In the genomic region with DNA sequence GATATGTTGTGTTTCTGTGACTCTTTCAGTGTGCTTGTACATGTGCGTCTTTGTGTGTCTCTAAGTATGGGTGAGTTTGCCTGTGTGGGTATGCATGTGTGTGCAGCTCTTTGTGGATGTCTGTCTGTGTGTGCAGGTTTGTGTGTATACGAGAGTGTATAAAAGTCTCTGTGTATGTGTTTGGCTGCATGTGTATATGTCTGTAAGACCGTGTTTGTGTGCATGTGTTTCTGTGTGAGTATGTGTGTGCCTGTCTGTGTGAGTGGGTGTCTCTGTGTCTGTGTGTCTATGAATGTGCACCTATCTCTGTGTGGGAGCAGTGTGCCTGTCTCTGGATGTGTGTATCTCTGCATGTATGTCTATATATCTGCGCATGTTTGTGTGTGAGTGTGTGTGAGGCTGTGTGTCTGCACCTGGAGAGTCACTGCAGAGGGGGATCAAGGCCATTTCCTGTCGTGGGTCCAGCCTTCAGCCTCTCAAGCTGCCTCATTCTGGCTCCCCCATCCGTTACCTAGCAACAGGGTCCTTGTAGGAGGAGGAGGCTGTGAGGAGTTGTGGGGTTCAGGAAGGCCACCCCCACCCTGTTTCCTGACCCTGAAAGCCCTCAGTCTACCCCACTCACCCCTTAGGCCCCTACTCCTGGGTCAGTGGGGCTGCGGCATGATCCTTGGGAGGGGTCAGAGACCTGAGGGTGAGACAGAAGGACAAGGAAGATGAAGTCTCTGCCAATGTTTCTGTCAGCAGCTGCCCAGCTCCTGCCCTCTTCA, we compare ENCODE assay signal across 12 cellular contexts. TPM values are rescaled to one million over a fixed set of nuclear protein-coding genes. Genes with fewer than 3 reads are reported as not detected.
DNase-seq lines count a peak whose midpoint lies in the region; ATAC-seq and TF ChIP-seq lines count a peak whose summit lies in the region.
"Had no signal": no experiment of that assay in that cellular context is flagged by ENCODE, and none has a peak within 500 bp of the region (broad histone marks: within the 10 kb centered on the region; RNA-seq: fewer than 3 reads in every experiment).

No MANE protein-coding gene starts in this region.

- no peaks in the 10 kb centered on the region for H3K27me3 Mint-ChIP-seq in activated CD4-positive, alpha-beta T cell treated with anti-CD3 and anti-CD28 coated beads, Interleukin-2, amount 10 ng/mL, durations not matched to agents 24 days and 14 days

- H3K9me3 Mint-ChIP-seq in activated CD4-positive, alpha-beta T cell treated with anti-CD3 and anti-CD28 coated beads, Interleukin-2, amount 10 ng/mL, durations not matched to agents 24 days and 14 days: no peaks in the 10 kb centered on the region
- H3K9me3 Mint-ChIP-seq: H9 had no signal

- WGBS in upper lobe of left lung, 2 donors: 57 to 70% methylated on average over 7 of the region's 7 CpGs

- TF ChIP-seq EP300 in upper lobe of left lung (IDR thresholded peaks at IDR 0.05): no peak

- H3K9ac ChIP-seq in adipocyte (ENCODE audit: low read length): peak overlapping the region; percentile 70

- TF ChIP-seq CTCF in upper lobe of left lung (IDR thresholded peaks at IDR 0.05): no peak

- no peaks in the 10 kb centered on the region for H3K36me3 Mint-ChIP-seq in activated CD4-positive, alpha-beta T cell treated with anti-CD3 and anti-CD28 coated beads, Interleukin-2, amount 10 ng/mL, durations not matched to agents 24 days and 14 days (ENCODE audit: low read depth)

- no peaks in the 10 kb centered on the region for H3K27me3 ChIP-seq in adipocyte (replicated peaks; ENCODE audit: control insufficient read depth, insufficient read depth, low read length)
- no peaks in the 10 kb centered on the region for H3K27me3 ChIP-seq in upper lobe of left lung
- H3K27me3 ChIP-seq: adrenal gland had no signal

- peak overlapping the region; percentile 2 for H3K4me3 ChIP-seq in adipocyte (ENCODE audit: low read length)
- peak overlapping the region in 1 of 4 donors; percentile 26 for H3K4me3 ChIP-seq in upper lobe of left lung
- H3K4me3 ChIP-seq: adrenal gland had no signal

- peaks cover 27% of the 10 kb centered on the region for H3K4me1 Mint-ChIP-seq in activated CD4-positive, alpha-beta T cell treated with anti-CD3 and anti-CD28 coated beads, Interleukin-2, amount 10 ng/mL, durations not matched to agents 24 days and 14 days

- H3K4me3 Mint-ChIP-seq in activated CD4-positive, alpha-beta T cell treated with anti-CD3 and anti-CD28 coated beads, Interleukin-2, amount 10 ng/mL, durations not matched to agents 24 days and 14 days: no peak overlapping the region
- H3K4me3 Mint-ChIP-seq: H9 had no signal

- H3K36me3 ChIP-seq in adipocyte (ENCODE audit: control insufficient read depth, insufficient read depth, low read length, severe bottlenecking) (no peaks in the 10 kb centered on the region), upper lobe of left lung (peaks cover 0 to 21% (median 9%) of the 10 kb centered on the region in 4 donors)
- H3K36me3 ChIP-seq: adrenal gland had no signal

- H3K9me3 ChIP-seq in adipocyte (ENCODE audit: control insufficient read depth, low read length): no peaks in the 10 kb centered on the region
- H3K9me3 ChIP-seq in upper lobe of left lung: no peaks in the 10 kb centered on the region
- H3K9me3 ChIP-seq: adrenal gland had no signal

- intact Hi-C loops in activated CD4-positive, alpha-beta T cell treated with anti-CD3 and anti-CD28 coated beads, Interleukin-2, amount 10 ng/mL, durations not matched to agents 24 days and 14 days (cut with micrococcal nuclease): no loop called here

- TF ChIP-seq POLR2A in upper lobe of left lung (IDR thresholded peaks at IDR 0.05): no peak

- ATAC-seq in HG03159 (IDR thresholded peaks at IDR 0.05; ENCODE audit: unreplicated experiment) (peak; percentile 33), upper lobe of left lung (ENCODE audit: low FRiP score in 2 of 2) (peak in 1 of 2 donors; percentile 27), HG02885 (IDR thresholded peaks at IDR 0.05; ENCODE audit: poor library complexity, unreplicated experiment) (no peak)

- H3K4me1 ChIP-seq in adipocyte (ENCODE audit: control insufficient read depth, insufficient read depth, low read length) (peaks cover 65% of the 10 kb centered on the region), upper lobe of left lung (peaks cover 49 to 73% (median 57%) of the 10 kb centered on the region in 4 donors)

- H3K27ac ChIP-seq in upper lobe of left lung: peak overlapping the region; percentile 72 to 98 (median 95)

- H3K27ac Mint-ChIP-seq in activated CD4-positive, alpha-beta T cell treated with anti-CD3 and anti-CD28 coated beads, Interleukin-2, amount 10 ng/mL, durations not matched to agents 24 days and 14 days: no peak overlapping the region
- H3K27ac Mint-ChIP-seq: H9 had no signal

- DNase-seq in activated CD4-positive, alpha-beta T cell treated with anti-CD3 and anti-CD28 coated beads, Interleukin-2, amount 10 ng/mL, durations not matched to agents 24 days and 14 days: peak; percentile 58
- no peak for DNase-seq in activated CD4-positive, alpha-beta T cell treated with anti-CD3 and anti-CD28 coated beads, Interleukin-2, amount 50 U/mL, for 4 hours
- DNase-seq in adipocyte (ENCODE audit: low read depth): no peak
- peak in 1 of 2 donors; percentile 24 for DNase-seq in upper lobe of left lung
- no peak for DNase-seq in GOT3 (lab: John Stamatoyannopoulos, UW)
- DNase-seq in stimulated activated CD4-positive, alpha-beta T cell treated with anti-CD3 and anti-CD28 coated beads, Interleukin-4, amount 100 ng/mL, for 1 hour: no peak
- DNase-seq: effector CD8-positive, alpha-beta T cell; H9; NCI-H446 treated with DMSO at 0.1 percent for 48 hours had no signal

RNA-seq across cellular contexts. Expression of gene FGR, which starts 10.3 kb away (rescaled TPM):
- total RNA-seq in activated CD4-positive, alpha-beta T cell treated with anti-CD3 and anti-CD28 coated beads, Interleukin-2, amount 10 ng/mL, durations not matched to agents 24 days and 14 days: 0.19 and 0.21 TPM in 2 replicates
- total RNA-seq in upper lobe of left lung: 100 to 1,000 TPM in 5 of 6 donors, 10 to 100 TPM in 1; 59.8 to 234 (median 150) TPM
- total RNA-seq: H9 had no signal

RNA-seq across cellular contexts. Expression of gene AHDC1, which starts 20.7 kb away (rescaled TPM):
- 33.9 and 34.7 TPM in 2 replicates for total RNA-seq in activated CD4-positive, alpha-beta T cell treated with anti-CD3 and anti-CD28 coated beads, Interleukin-2, amount 10 ng/mL, durations not matched to agents 24 days and 14 days
- 10 to 100 TPM; 10.8 to 43.4 (median 26.2) TPM for total RNA-seq in upper lobe of left lung

RNA-seq across cellular contexts. Expression of gene IFI6, which starts 47.3 kb away (rescaled TPM):
- total RNA-seq in activated CD4-positive, alpha-beta T cell treated with anti-CD3 and anti-CD28 coated beads, Interleukin-2, amount 10 ng/mL, durations not matched to agents 24 days and 14 days: 53.2 and 55.5 TPM in 2 replicates
- 100 to 1,000 TPM in 5 of 6 donors, 10 to 100 TPM in 1; 43.0 to 436 (median 277) TPM for total RNA-seq in upper lobe of left lung

Comparison
In these comparisons a context has a peak if more than half of its experiments do, and no peak if none do; other contexts are left out.
1. RNA of gene FGR, which starts 10.3 kb away (total RNA-seq): 59.8 to 234 TPM in upper lobe of left lung; 0.19 to 0.21 TPM in activated CD4-positive, alpha-beta T cell treated with anti-CD3 and anti-CD28 coated beads, Interleukin-2, amount 10 ng/mL, durations not matched to agents 24 days and 14 days; every median in the first group is over 10 times any median in the second.